Comparison of ENCODE assay signal across 13 cellular contexts in the genomic region with DNA sequence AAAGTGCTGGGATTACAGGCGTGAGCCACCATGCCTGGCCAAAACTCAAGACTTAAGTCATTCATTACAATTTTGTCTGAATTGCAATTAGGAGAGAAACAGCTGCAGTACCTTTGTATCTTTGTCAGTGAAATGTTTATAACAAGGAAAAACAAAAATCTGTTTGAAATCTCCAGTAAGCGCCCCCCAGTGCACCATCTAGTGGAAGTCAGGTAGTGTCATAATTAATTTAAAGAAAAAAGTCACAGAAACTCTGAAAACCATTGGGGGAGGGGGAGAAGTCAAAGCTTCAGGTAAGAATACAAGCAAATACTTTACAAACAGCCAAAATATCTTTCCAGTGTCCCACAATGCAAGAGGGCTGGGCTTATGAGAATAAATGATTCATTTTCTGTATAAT. TPM values are rescaled to one million over a fixed set of nuclear protein-coding genes. Genes with fewer than 3 reads are reported as not detected.
DNase-seq lines count a peak whose midpoint lies in the region; ATAC-seq and TF ChIP-seq lines count a peak whose summit lies in the region.
"Had no signal": no experiment of that assay in that cellular context is flagged by ENCODE, and none has a peak within 500 bp of the region (broad histone marks: within the 10 kb centered on the region; RNA-seq: fewer than 3 reads in every experiment).

No MANE protein-coding gene starts in this region.

- no peaks in the 10 kb centered on the region for H3K36me3 ChIP-seq in tibial artery
- H3K36me3 ChIP-seq: BLaER1, prostate gland, stomach had no signal

- H3K9me3 Mint-ChIP-seq in chondrocyte (ENCODE audit: low read depth) = no peaks in the 10 kb centered on the region
- H3K9me3 Mint-ChIP-seq in activated T-helper 17 cell treated with anti-CD3 and anti-CD28 coated beads, Interleukin-2, amount 50 U/mL, for 72 hours = no peaks in the 10 kb centered on the region

- intact Hi-C loops in tibial artery (cut with DNase I; ENCODE audit: low total_unique reads) = loop anchor here (5.0 to 10.0 kb wide), 2 partner anchors 48 to 555 kb away; a partner anchor contains a TSS

- H3K27me3 Mint-ChIP-seq in chondrocyte (ENCODE audit: low read depth) = peaks cover 6% of the 10 kb centered on the region
- no peaks in the 10 kb centered on the region for H3K27me3 Mint-ChIP-seq in activated T-helper 17 cell treated with anti-CD3 and anti-CD28 coated beads, Interleukin-2, amount 50 U/mL, for 72 hours

- no peak for ATAC-seq in activated T-helper 17 cell treated with anti-CD3 and anti-CD28 coated beads, Interleukin-2, amount 50 U/mL, for 72 hours (replicated peaks)
- no peak for ATAC-seq in HG03025 (IDR thresholded peaks at IDR 0.05; ENCODE audit: low FRiP score, unreplicated experiment)

- no peaks in the 10 kb centered on the region for H3K27me3 ChIP-seq in tibial artery
- H3K27me3 ChIP-seq: stomach had no signal

- peak; percentile 2 for DNase-seq in stimulated activated CD4-positive, alpha-beta T cell treated with anti-CD3 and anti-CD28 coated beads, Interleukin-4, amount 100 ng/mL, for 1 hour
- DNase-seq in stimulated activated CD4-positive, alpha-beta T cell treated with anti-CD3 and anti-CD28 coated beads, Interleukin-4, amount 100 ng/mL, for 4 hours = no peak
- DNase-seq in NAMALWA (ENCODE audit: low spot score) = peak; percentile 33
- no peak for DNase-seq in chondrocyte (ENCODE audit: low spot score)
- DNase-seq in tibial artery = no peak
- DNase-seq in NCI-H345 treated with DMSO at 0.1 percent for 48 hours (lab: John Stamatoyannopoulos, UW; ENCODE audit: unreplicated experiment) = no peak
- DNase-seq: NCI-H2227 treated with DMSO at 0.1 percent for 48 hours, stomach had no signal

- H3K4me1 Mint-ChIP-seq in chondrocyte (ENCODE audit: low read depth) = peaks cover 60% of the 10 kb centered on the region
- H3K4me1 Mint-ChIP-seq in activated T-helper 17 cell treated with anti-CD3 and anti-CD28 coated beads, Interleukin-2, amount 50 U/mL, for 72 hours = peaks cover 32% of the 10 kb centered on the region

- H3K9me3 ChIP-seq in tibial artery = no peaks in the 10 kb centered on the region
- H3K9me3 ChIP-seq: BLaER1, prostate gland, stomach had no signal

- H3K4me3 Mint-ChIP-seq in chondrocyte (ENCODE audit: unreplicated experiment) = no peak overlapping the region
- H3K4me3 Mint-ChIP-seq in activated T-helper 17 cell treated with anti-CD3 and anti-CD28 coated beads, Interleukin-2, amount 50 U/mL, for 72 hours = no peak overlapping the region

- TF ChIP-seq CTCF in chondrocyte (IDR thresholded peaks at IDR 0.05) = peak; percentile 63
- TF ChIP-seq CTCF in tibial artery (IDR thresholded peaks at IDR 0.05) = peak; percentile 7 to 17

- peak overlapping the region; percentile 97 to 99 for H3K27ac ChIP-seq in tibial artery
- H3K27ac ChIP-seq: BLaER1, hepatocyte, prostate gland, stomach had no signal

- no peak overlapping the region for H3K27ac Mint-ChIP-seq in chondrocyte (ENCODE audit: unreplicated experiment)
- no peak overlapping the region for H3K27ac Mint-ChIP-seq in activated T-helper 17 cell treated with anti-CD3 and anti-CD28 coated beads, Interleukin-2, amount 50 U/mL, for 72 hours

- H3K36me3 Mint-ChIP-seq in chondrocyte (ENCODE audit: low read depth) = no peaks in the 10 kb centered on the region
- no peaks in the 10 kb centered on the region for H3K36me3 Mint-ChIP-seq in activated T-helper 17 cell treated with anti-CD3 and anti-CD28 coated beads, Interleukin-2, amount 50 U/mL, for 72 hours (ENCODE audit: low read depth)

- H3K4me1 ChIP-seq in tibial artery = peaks cover 0 to 82% (median 8%) of the 10 kb centered on the region in 4 donors
- H3K4me1 ChIP-seq: prostate gland had no signal

- no peak overlapping the region for H3K4me3 ChIP-seq in tibial artery
- H3K4me3 ChIP-seq: BLaER1, hepatocyte, prostate gland, stomach had no signal

RNA-seq across cellular contexts. Expression of a gene that starts 2.8 kb away (rescaled TPM):
- 20.1 to 21.7 TPM (median 21.0 TPM) in 3 replicates for total RNA-seq in chondrocyte
- 1 to 10 TPM; 2.9 to 5.8 TPM for total RNA-seq in activated T-helper 17 cell treated with anti-CD3 and anti-CD28 coated beads, Interleukin-2, amount 50 U/mL, for 72 hours

Comparison
In these comparisons a context has a peak if more than half of its experiments do, and no peak if none do; other contexts are left out.
1. DNase-seq: peak in stimulated activated CD4-positive, alpha-beta T cell treated with anti-CD3 and anti-CD28 coated beads, Interleukin-4, amount 100 ng/mL, for 1 hour (single experiment) and NAMALWA (single experiment); none in stimulated activated CD4-positive, alpha-beta T cell treated with anti-CD3 and anti-CD28 coated beads, Interleukin-4, amount 100 ng/mL, for 4 hours (0 of 2), chondrocyte (single experiment), tibial artery (0 of 2) and NCI-H345 treated with DMSO at 0.1 percent for 48 hours (single experiment).